12 cellular contexts compared by ENCODE assay signal in the genomic region with DNA sequence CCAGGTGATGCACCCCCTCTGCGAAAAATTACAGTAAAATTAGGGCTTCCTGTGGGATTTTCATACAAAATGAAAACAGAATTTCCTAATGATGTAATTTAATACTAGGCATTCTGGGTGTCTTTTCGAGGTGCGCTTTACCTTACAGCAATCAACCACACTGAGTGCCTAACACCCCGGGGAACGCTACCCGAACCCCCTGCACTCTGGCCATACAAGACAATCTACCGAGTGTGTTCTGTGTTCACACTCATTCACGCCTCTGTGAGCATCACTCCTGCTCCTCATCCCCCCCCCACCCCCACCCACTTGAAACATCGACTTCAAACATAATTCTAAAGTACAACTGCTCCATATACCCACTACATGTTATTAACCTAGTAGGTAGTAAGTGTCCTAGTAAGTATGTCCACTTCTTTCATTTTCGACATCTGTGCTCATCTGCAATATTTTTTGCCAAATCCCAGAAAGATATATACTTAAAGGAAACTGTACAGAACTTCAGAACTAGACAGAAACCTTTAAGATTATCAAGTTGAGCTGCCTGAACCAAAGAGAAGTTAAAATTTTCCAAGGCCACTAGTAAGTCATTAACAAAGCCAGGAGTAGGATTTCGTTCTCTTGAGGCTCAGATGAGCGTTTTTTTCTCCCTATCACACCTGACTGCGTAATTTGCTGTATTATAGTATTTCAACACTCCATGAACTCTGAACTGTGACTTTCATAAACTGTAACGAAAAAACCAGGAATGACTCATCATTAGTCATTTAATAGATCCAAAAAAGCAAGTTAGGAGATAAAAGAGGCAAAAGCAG.
A peak's percentile ranks its signal among the peaks of the same experiment; 100 is the strongest.
DNase-seq lines count a peak whose midpoint lies in the region; ATAC-seq and TF ChIP-seq lines count a peak whose summit lies in the region.
"Had no signal": no experiment of that assay in that cellular context is flagged by ENCODE, and none has a peak within 500 bp of the region (broad histone marks: within the 10 kb centered on the region; RNA-seq: fewer than 3 reads in every experiment).

No MANE protein-coding gene starts in this region.

- no peak overlapping the region for H3K14ac ChIP-seq in mesenchymal stem cell (ENCODE audit: low read length in 2 of 2)

- H3K36me3 ChIP-seq in mesenchymal stem cell (ENCODE audit: control insufficient read depth in 1 of 2, insufficient read depth in 2 of 2, low read depth in 1 of 2, low read length in 2 of 2) = peaks cover 20 to 55% of the 10 kb centered on the region in 2 experiments

- H3K9ac ChIP-seq in mesenchymal stem cell (ENCODE audit: low read length) = peak overlapping the region; percentile 46

- no peak overlapping the region for H4K8ac ChIP-seq in mesenchymal stem cell (ENCODE audit: low read length)

- no peak overlapping the region for H3K4me3 Mint-ChIP-seq in chondrocyte (ENCODE audit: unreplicated experiment)
- H3K4me3 Mint-ChIP-seq: activated naive CD4-positive, alpha-beta T cell treated with anti-CD3 and anti-CD28 coated beads, Interleukin-2, amount 50 U/mL, for 24 hours had no signal

- no peaks in the 10 kb centered on the region for H3K27me3 Mint-ChIP-seq in chondrocyte (ENCODE audit: low read depth)

- H3K36me3 Mint-ChIP-seq in chondrocyte (ENCODE audit: low read depth) = peaks cover 28% of the 10 kb centered on the region
- H3K36me3 Mint-ChIP-seq: activated naive CD4-positive, alpha-beta T cell treated with anti-CD3 and anti-CD28 coated beads, Interleukin-2, amount 50 U/mL, for 24 hours had no signal

- no peak overlapping the region for H2BK12ac ChIP-seq in mesenchymal stem cell (ENCODE audit: low read length in 2 of 2)

- no peak overlapping the region for H2AFZ ChIP-seq in mesenchymal stem cell (ENCODE audit: low read depth, low read length)

- peaks cover 16% of the 10 kb centered on the region for H3K4me1 ChIP-seq in mesenchymal stem cell (ENCODE audit: control insufficient read depth, insufficient read depth, low read depth, low read length)

- H3K27ac Mint-ChIP-seq in chondrocyte (ENCODE audit: unreplicated experiment) = peak overlapping the region; percentile 74
- H3K27ac Mint-ChIP-seq: activated naive CD4-positive, alpha-beta T cell treated with anti-CD3 and anti-CD28 coated beads, Interleukin-2, amount 50 U/mL, for 24 hours had no signal

- H2BK5ac ChIP-seq in mesenchymal stem cell (ENCODE audit: low read depth, low read length, poor library complexity, severe bottlenecking) = no peak overlapping the region

- no peak overlapping the region for H2BK15ac ChIP-seq in mesenchymal stem cell (ENCODE audit: low read depth, poor library complexity, severe bottlenecking)

- no peaks in the 10 kb centered on the region for H3K9me3 ChIP-seq in mesenchymal stem cell (ENCODE audit: control insufficient read depth, low read length)
- H3K9me3 ChIP-seq: tibial nerve had no signal

- no peak overlapping the region for H2AK5ac ChIP-seq in mesenchymal stem cell (ENCODE audit: low read length, severe bottlenecking)

- no peak overlapping the region for H2BK120ac ChIP-seq in mesenchymal stem cell (ENCODE audit: low read depth, low read length)

- peaks cover 34% of the 10 kb centered on the region for H3K4me1 Mint-ChIP-seq in chondrocyte (ENCODE audit: low read depth)
- H3K4me1 Mint-ChIP-seq: activated naive CD4-positive, alpha-beta T cell treated with anti-CD3 and anti-CD28 coated beads, Interleukin-2, amount 50 U/mL, for 24 hours had no signal

- H3K27me3 ChIP-seq in mesenchymal stem cell (ENCODE audit: control insufficient read depth in 1 of 2, insufficient read depth in 1 of 2, low read length in 2 of 2) = no peaks in the 10 kb centered on the region
- H3K27me3 ChIP-seq: tibial nerve had no signal

- no peak for ATAC-seq in GM18502 (IDR thresholded peaks at IDR 0.05; ENCODE audit: poor library complexity, unreplicated experiment)

- peak overlapping the region; percentile 70 for H3K4me2 ChIP-seq in mesenchymal stem cell (ENCODE audit: low read length, poor library complexity, severe bottlenecking)

- H3K18ac ChIP-seq in mesenchymal stem cell (ENCODE audit: low read depth in 1 of 2, low read length in 2 of 2) = peak overlapping the region in 1 of 2 experiments; percentile 21

- peak; percentile 11 for DNase-seq in DMS53 treated with DMSO at 0.1 percent for 48 hours (lab: John Stamatoyannopoulos, UW; ENCODE audit: unreplicated experiment)
- DNase-seq in NCI-H226 = peak; percentile 64
- no peak for DNase-seq in chondrocyte (ENCODE audit: low spot score)
- DNase-seq in mesenchymal stem cell = peak; percentile 82
- no peak for DNase-seq in UCSD-AML1 (lab: John Stamatoyannopoulos, UW; ENCODE audit: unreplicated experiment)
- no peak for DNase-seq in inferior parietal cortex (ENCODE audit: extremely low spot score)
- DNase-seq in cerebellar nuclear complex (lab: John Stamatoyannopoulos, UW) = no peak
- DNase-seq: DMS153, KG1 had no signal

- peaks cover 14% of the 10 kb centered on the region for H3K79me1 ChIP-seq in mesenchymal stem cell (replicated peaks; ENCODE audit: low read length, poor library complexity, severe bottlenecking)

- no peak overlapping the region for H3K4me3 ChIP-seq in mesenchymal stem cell (ENCODE audit: insufficient read depth in 1 of 2, low read depth in 1 of 2, low read length in 2 of 2)
- H3K4me3 ChIP-seq: tibial nerve had no signal

- H4K91ac ChIP-seq in mesenchymal stem cell (ENCODE audit: low read length) = no peak overlapping the region

- no peaks in the 10 kb centered on the region for H3K9me3 Mint-ChIP-seq in chondrocyte (ENCODE audit: low read depth)
- H3K9me3 Mint-ChIP-seq: activated naive CD4-positive, alpha-beta T cell treated with anti-CD3 and anti-CD28 coated beads, Interleukin-2, amount 50 U/mL, for 24 hours had no signal

- 90% methylated on average over 9 of the region's 14 CpGs for WGBS in mesenchymal stem cell

- no peak overlapping the region for H3K23ac ChIP-seq in mesenchymal stem cell (ENCODE audit: low read length in 2 of 2)

- H3K4ac ChIP-seq in mesenchymal stem cell (ENCODE audit: low read depth in 1 of 2, low read length in 2 of 2) = no peak overlapping the region

- peak overlapping the region; percentile 74 for H3K27ac ChIP-seq in mesenchymal stem cell (ENCODE audit: low read length, poor library complexity, severe bottlenecking)
- H3K27ac ChIP-seq: tibial nerve had no signal

- no peak for TF ChIP-seq CTCF in chondrocyte (IDR thresholded peaks at IDR 0.05)

Comparison
In these comparisons a context has a peak if more than half of its experiments do, and no peak if none do; other contexts are left out.
1. DNase-seq: peak in DMS53 treated with DMSO at 0.1 percent for 48 hours (single experiment), NCI-H226 (single experiment) and mesenchymal stem cell (single experiment); none in chondrocyte (single experiment), UCSD-AML1 (single experiment), inferior parietal cortex (single experiment) and cerebellar nuclear complex (0 of 2).